8 cellular contexts compared by ENCODE assay signal in the genomic region with DNA sequence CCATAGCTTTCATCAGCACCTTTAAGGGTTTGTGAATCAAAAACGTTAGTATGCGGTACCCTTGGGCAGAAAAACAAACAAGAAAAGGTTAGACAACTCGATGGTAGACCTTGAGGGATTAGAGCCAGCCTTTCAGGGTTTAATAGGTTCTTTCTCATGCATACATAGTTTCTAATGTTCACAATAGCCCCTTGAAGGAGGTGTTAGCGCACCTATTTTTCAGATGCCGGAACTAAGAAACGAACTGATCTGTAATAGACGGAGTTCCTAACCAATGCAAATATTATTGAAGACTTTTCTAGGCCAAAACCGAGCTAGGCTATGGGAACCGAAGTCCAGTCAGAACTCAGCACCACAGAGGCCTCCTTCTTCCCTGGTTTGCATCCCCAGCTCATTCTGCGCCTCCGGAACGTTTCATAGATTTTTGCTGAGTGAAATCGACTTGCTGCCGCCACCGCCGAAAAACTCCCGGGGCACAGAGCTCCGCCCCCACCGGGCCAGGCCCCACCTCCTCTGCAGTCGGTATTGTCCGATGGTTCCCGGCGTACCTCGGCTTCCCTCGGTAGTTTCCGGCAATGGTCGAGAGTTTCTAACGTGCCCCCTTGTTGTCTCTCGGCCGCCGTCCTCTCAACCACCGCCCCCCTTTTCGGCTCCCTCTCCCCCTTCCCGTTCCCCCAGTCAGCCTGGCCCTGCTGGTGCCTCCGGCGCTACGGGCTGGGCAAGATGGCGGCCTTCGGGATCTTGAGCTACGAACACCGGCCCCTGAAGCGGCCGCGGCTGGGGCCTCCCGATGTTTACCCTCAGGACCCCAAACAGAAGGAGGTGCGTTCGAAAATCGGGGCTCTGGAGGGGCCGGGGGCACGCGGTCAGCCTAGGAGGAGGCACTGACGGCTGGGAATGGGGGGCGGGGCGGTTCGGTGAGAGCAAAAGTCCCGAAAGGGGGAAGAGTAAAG. TPM values are rescaled to one million over a fixed set of nuclear protein-coding genes. Genes with fewer than 3 reads are reported as not detected.
DNase-seq lines count a peak whose midpoint lies in the region; ATAC-seq, FAIRE-seq and TF ChIP-seq lines count a peak whose summit lies in the region.

A gene (plus strand): TSS at position 565 of the 953 bp plus-strand sequence. CDS start 159 bp downstream, at position 724.

- peaks cover 15% of the 10 kb centered on the region; the same call in 1 of the 2 replicates for H3K4me1 ChIP-seq in HepG2 (ENCODE audit: insufficient read depth, low read length)

- peak within 1 kb of the TSS; percentile 98 for H2AFZ ChIP-seq in HepG2 (ENCODE audit: low read length)

- TF ChIP-seq CTCF in BJ (IDR thresholded peaks at IDR 0.05; ENCODE audit: insufficient read depth, low read depth, low read length) (no peak), HepG2 (CRISPR knock-in tag; IDR thresholded peaks at IDR 0.05) (no peak)

- TF ChIP-seq POLR2A in GM19193 (IDR thresholded peaks at IDR 0.05; ENCODE audit: extremely low read depth, insufficient read depth, insufficient read length) = peak; percentile 61
- TF ChIP-seq POLR2A in HepG2 (IDR thresholded peaks at IDR 0.05; ENCODE audit: insufficient read depth in 1 of 2, low read depth in 2 of 2, low read length in 2 of 2) = peak in 1 of 2 experiments; percentile 46; a peak in 1 of 4 replicates

- DNase-seq in BJ (ENCODE audit: low read depth) (peak; percentile 35), NCI-H748 (lab: John Stamatoyannopoulos, UW; ENCODE audit: unreplicated experiment) (peak; percentile 85), dermis blood vessel endothelial cell (peak; percentile 77), HepG2 (ENCODE audit: low spot score) (peak; percentile 47)
- DNase-seq in activated CD4-positive, alpha-beta T cell treated with anti-CD3 and anti-CD28 coated beads, Interleukin-2, amount 50 U/mL, for 4 hours = peak; percentile 65 to 67
- DNase-seq in stimulated activated CD4-positive, alpha-beta T cell treated with anti-CD3 and anti-CD28 coated beads, Interleukin-2, amount 100 ng/mL, for 48 hours = peak; percentile 72 to 73

- TF ChIP-seq EP300 in HepG2 (IDR thresholded peaks at IDR 0.05; ENCODE audit: low read depth in 2 of 2, low read length in 2 of 2) = no peak
- no peak for TF ChIP-seq EP300 in HepG2 (CRISPR knock-in tag; IDR thresholded peaks at IDR 0.05; ENCODE audit: borderline replicate concordance)

- WGBS in HepG2 (ENCODE audit: low lambda C conversion rate) = under 1% methylated on average over 32 of the region's 56 CpGs

- H3K4me3 ChIP-seq in BJ (ENCODE audit: low read depth, low read length) (peak within 1 kb of the TSS; percentile 69), HepG2 (replicated peaks in 1 of 3; ENCODE audit: insufficient read depth in 1 of 3, low read depth in 2 of 3, low read length in 3 of 3) (peak within 1 kb of the TSS; percentile 63 to 75 (median 71))

- FAIRE-seq in HepG2 (lab: Jason Lieb, UNC) = no peak

- intact Hi-C loops in HepG2 (cut with micrococcal nuclease; ENCODE audit: unreplicated experiment) = no loop called here

- POLR2A ChIA-PET in BJ (lab: Charles Lee) = interaction anchor here (1.4 kb wide), 1 partner anchor 12 kb away, joined by 4 read pairs; a partner anchor contains a TSS
- POLR2A ChIA-PET in HepG2 (lab: Yijun Ruan, JAX) = interaction anchor here (0.7 to 2.2 kb wide), 15 partner anchors 8 to 505 kb away, joined by 3 to 14 read pairs (median 4); a partner anchor contains a TSS

- ATAC-seq in HG03442 (IDR thresholded peaks at IDR 0.05; ENCODE audit: unreplicated experiment) = peak; percentile 94
- ATAC-seq in HepG2 = peak; percentile 96

- H3K4me2 ChIP-seq in HepG2 (ENCODE audit: low read depth, low read length) = peak within 1 kb of the TSS; percentile 74

- no peaks in the 10 kb centered on the region for H4K20me1 ChIP-seq in HepG2 (ENCODE audit: insufficient read depth, low read length)

- in situ Hi-C loops in HepG2 (cut with HindIII; ENCODE audit: extremely low pct_ligation_motif_present, low pct_unique_long_range_greater_than_20kb) = no loop called here

- no peaks in the 10 kb centered on the region for H3K9me3 ChIP-seq in HepG2 (ENCODE audit: low read length)

- H3K27ac ChIP-seq in HepG2 (ENCODE audit: extremely low read length, insufficient read depth, low read length) = peak within 1 kb of the TSS; percentile 75

- H3K27me3 ChIP-seq in BJ (ENCODE audit: control insufficient read depth, insufficient read depth, low read length) (no peaks in the 10 kb centered on the region), HepG2 (ENCODE audit: control insufficient read depth in 1 of 2, insufficient read depth in 2 of 2, low read length in 2 of 2) (no peaks in the 10 kb centered on the region)

- no peak for TF ChIP-seq RAD21 in HepG2 (CRISPR knock-in tag; IDR thresholded peaks at IDR 0.05)

- peak within 1 kb of the TSS; percentile 74 for H3K9ac ChIP-seq in HepG2 (ENCODE audit: insufficient read depth, low read depth, low read length)

- no TSS peak for BruUV-seq in HepG2 (replicated peaks; lab: Mats Ljungman, UMichigan)

- peaks cover 11% of the 10 kb centered on the region for H3K36me3 ChIP-seq in BJ (ENCODE audit: control insufficient read depth, insufficient read depth, low read length)
- peaks cover 0 to 18% of the 10 kb centered on the region in 2 experiments; a peak in 2 of 5 replicates for H3K36me3 ChIP-seq in HepG2 (replicated peaks in 1 of 2; ENCODE audit: control insufficient read depth in 1 of 2, insufficient read depth in 2 of 2, low read length in 2 of 2)

- CTCF ChIA-PET in BJ (lab: Yijun Ruan, JAX) (interaction anchor here (0.6 to 2.3 kb wide), 6 partner anchors 9 to 181 kb away, joined by 3 to 8 read pairs (median 4); a partner anchor contains a TSS), HepG2 (lab: Yijun Ruan, JAX; ENCODE audit: low intra/inter-chr PET ratio, low total read pairs) (no interaction called here)

- H3K79me2 ChIP-seq in HepG2 (ENCODE audit: insufficient read depth, low read length) = peaks cover 2% of the 10 kb centered on the region

TF ChIP-seq in HepG2, 621 proteins besides CTCF, POLR2A, EP300 and RAD21 (continues in another document):
- TF ChIP-seq KDM5B (CRISPR knock-in tag; IDR thresholded peaks at IDR 0.05; ENCODE audit: borderline replicate concordance) (peak; percentile 23; the same call in 1 of the 2 replicates), TAF1 (CRISPR knock-in tag; IDR thresholded peaks at IDR 0.05) (peak; percentile 47), ZFY (CRISPR knock-in tag; IDR thresholded peaks at IDR 0.05) (peak; percentile 25; the same call in 1 of the 2 replicates), SIN3A (IDR thresholded peaks at IDR 0.05; ENCODE audit: borderline replicate concordance, low read depth, low read length) (peak; percentile 60; the same call in 1 of the 2 replicates), POLR2AphosphoS5 (IDR thresholded peaks at IDR 0.05; ENCODE audit: low read depth, low read length) (0 out of 2 replicates have a peak, but pooled peaks have one; percentile 47), KMT2B (CRISPR knock-in tag; IDR thresholded peaks at IDR 0.05) (0 out of 2 replicates have a peak, but pooled peaks have one; percentile 39), RBFOX2 (IDR thresholded peaks at IDR 0.05; ENCODE audit: low read depth, low read length) (peak; percentile 63), THAP11 (CRISPR knock-in tag; IDR thresholded peaks at IDR 0.05) (0 out of 2 replicates have a peak, but pooled peaks have one; percentile 31), SRSF1 (optimal IDR thresholded peaks at IDR 0.05; ENCODE audit: low read depth, low read length) (peak; percentile 58)
- TF ChIP-seq, protein P1, sequence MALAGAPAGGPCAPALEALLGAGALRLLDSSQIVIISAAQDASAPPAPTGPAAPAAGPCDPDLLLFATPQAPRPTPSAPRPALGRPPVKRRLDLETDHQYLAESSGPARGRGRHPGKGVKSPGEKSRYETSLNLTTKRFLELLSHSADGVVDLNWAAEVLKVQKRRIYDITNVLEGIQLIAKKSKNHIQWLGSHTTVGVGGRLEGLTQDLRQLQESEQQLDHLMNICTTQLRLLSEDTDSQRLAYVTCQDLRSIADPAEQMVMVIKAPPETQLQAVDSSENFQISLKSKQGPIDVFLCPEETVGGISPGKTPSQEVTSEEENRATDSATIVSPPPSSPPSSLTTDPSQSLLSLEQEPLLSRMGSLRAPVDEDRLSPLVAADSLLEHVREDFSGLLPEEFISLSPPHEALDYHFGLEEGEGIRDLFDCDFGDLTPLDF (CRISPR knock-in tag; IDR thresholded peaks at IDR 0.05) = no peak

RNA-seq across cellular contexts. Expression of the gene that starts here (rescaled TPM):
- polyA plus RNA-seq in BJ (2011; rRNA removed) (10.0 and 12.4 TPM in 2 replicates), HepG2 (2011; rRNA removed) (9.4 and 13.5 TPM in 2 replicates)
- polyA minus RNA-seq in BJ (2011; rRNA and poly(A)+ RNA removed) = 27.7 and 54.0 TPM in 2 replicates
- total RNA-seq in dermis blood vessel endothelial cell (39.3 and 85.7 TPM in 2 replicates), HepG2 (2016; rRNA removed; fragmentation: Illumina TruSeq; extraction: Trizol) (15.0 and 16.0 TPM in 2 replicates)
- 0.81 and 2.3 TPM in 2 replicates for total RNA-seq in HepG2 (2016; cell fraction: cytosol; rRNA removed; fragmentation: Illumina TruSeq; extraction: Trizol; ENCODE audit: low read depth)
- total RNA-seq in HepG2 (2016; cell fraction: insoluble cytoplasmic fraction; rRNA removed; fragmentation: Illumina TruSeq; extraction: Trizol) = 12.8 and 12.9 TPM in 2 replicates
- 3.6 and 6.7 TPM in 2 replicates for total RNA-seq in HepG2 (2016; cell fraction: membrane; rRNA removed; fragmentation: Illumina TruSeq; extraction: Trizol)
- total RNA-seq in HepG2 (2016; cell fraction: nucleus; rRNA removed; fragmentation: Illumina TruSeq; extraction: Trizol) = 13.4 and 18.0 TPM in 2 replicates
- 3.7 TPM in 2 replicates for polyA plus RNA-seq in HepG2 (2011; cell fraction: cytosol; rRNA removed)
- polyA plus RNA-seq in HepG2 (2011; cell fraction: nucleus; rRNA removed) = 49.9 and 57.8 TPM in 2 replicates
- 12.9 and 17.5 TPM in 2 replicates for polyA plus RNA-seq in HepG2 (2012)
- 0.80 and 1.2 TPM in 2 replicates for polyA plus RNA-seq in HepG2 (2016; cell fraction: cytosol; fragmentation: Illumina TruSeq; extraction: Trizol; ENCODE audit: low read depth)
- 10.9 and 15.7 TPM in 2 replicates for polyA plus RNA-seq in HepG2 (2016; cell fraction: insoluble cytoplasmic fraction; fragmentation: Illumina TruSeq; extraction: Trizol; ENCODE audit: low read depth)
- polyA plus RNA-seq in HepG2 (2016; cell fraction: membrane; fragmentation: Illumina TruSeq; extraction: Trizol; ENCODE audit: low read depth) = 1.8 and 2.1 TPM in 2 replicates
- polyA plus RNA-seq in HepG2 (2016; cell fraction: nucleus; fragmentation: Illumina TruSeq; extraction: Trizol; ENCODE audit: insufficient read depth, low read depth) = 29.0 and 30.1 TPM in 2 replicates
- 75.3 and 81.1 TPM in 2 replicates for polyA minus RNA-seq in HepG2 (2011; rRNA and poly(A)+ RNA removed; ENCODE audit: low replicate concordance)
- polyA minus RNA-seq in HepG2 (2011; cell fraction: cytosol; rRNA and poly(A)+ RNA removed) = 20.1 and 24.4 TPM in 2 replicates
- polyA minus RNA-seq in HepG2 (2011; cell fraction: nucleus; rRNA and poly(A)+ RNA removed) = 38.9 and 40.7 TPM in 2 replicates

Comparison
In these comparisons a context has a peak if more than half of its experiments do, and no peak if none do; other contexts are left out.
1. Peak in every context shown above with its lines: DNase-seq, ATAC-seq, H3K4me3 ChIP-seq and H3K27ac ChIP-seq.
2. DNase-seq: peak in every context shown above with its lines; median percentile 85 in NCI-H748; 77 in dermis blood vessel endothelial cell; 72 in stimulated activated CD4-positive, alpha-beta T cell treated with anti-CD3 and anti-CD28 coated beads, Interleukin-2, amount 100 ng/mL, for 48 hours; 66 in activated CD4-positive, alpha-beta T cell treated with anti-CD3 and anti-CD28 coated beads, Interleukin-2, amount 50 U/mL, for 4 hours; 47 in HepG2; 35 in BJ.